Comparison of ENCODE assay signal across 26 cellular contexts in genomic region chr13:24700539-24700938, GRCh38. TPM values are rescaled to one million over a fixed set of nuclear protein-coding genes. Genes with fewer than 3 reads are reported as not detected.
DNase-seq lines count a peak whose midpoint lies in the region; ATAC-seq lines count a peak whose summit lies in the region.
"Had no signal": no experiment of that assay in that cellular context is flagged by ENCODE, and none has a peak within 500 bp of the region (broad histone marks: within the 10 kb centered on the region; RNA-seq: fewer than 3 reads in every experiment).

No MANE protein-coding gene starts in this region.

- no peak overlapping the region for H3K4me3 Mint-ChIP-seq in activated CD4-positive, alpha-beta memory T cell treated with anti-CD3 and anti-CD28 coated beads for 36 hours
- no peak overlapping the region for H3K4me3 Mint-ChIP-seq in activated CD4-positive, alpha-beta memory T cell treated with anti-CD3 and anti-CD28 coated beads, Interleukin-2, amount 10 ng/mL, durations not matched to agents 7 days and 5 days
- no peak overlapping the region for H3K4me3 Mint-ChIP-seq in activated naive CD4-positive, alpha-beta T cell treated with anti-CD3 and anti-CD28 coated beads, Interleukin-2, amount 10 ng/mL, durations not matched to agents 7 days and 5 days
- H3K4me3 Mint-ChIP-seq in activated T-helper 17 cell treated with anti-CD3 and anti-CD28 coated beads, Interleukin-2, amount 50 U/mL, for 72 hours, result no peak overlapping the region
- H3K4me3 Mint-ChIP-seq in naive thymus-derived CD4-positive, alpha-beta T cell, result no peak overlapping the region
- H3K4me3 Mint-ChIP-seq: CD4-positive, CD25-positive, alpha-beta regulatory T cell; CD8-positive, alpha-beta memory T cell; HFFc6 had no signal

- peak; percentile 41 to 89 for ATAC-seq in activated naive CD4-positive, alpha-beta T cell treated with anti-CD3 and anti-CD28 coated beads, Interleukin-2, amount 50 U/mL, for 72 hours
- ATAC-seq in activated T-helper 17 cell treated with anti-CD3 and anti-CD28 coated beads, Interleukin-2, amount 50 U/mL, for 72 hours (replicated peaks), result peak; percentile 90
- no peak for ATAC-seq in naive thymus-derived CD4-positive, alpha-beta T cell
- ATAC-seq: GM12878, HCT116 had no signal

- peaks cover 28% of the 10 kb centered on the region for H3K27me3 Mint-ChIP-seq in activated CD4-positive, alpha-beta memory T cell treated with anti-CD3 and anti-CD28 coated beads for 36 hours
- peaks cover 34% of the 10 kb centered on the region for H3K27me3 Mint-ChIP-seq in activated CD4-positive, alpha-beta memory T cell treated with anti-CD3 and anti-CD28 coated beads, Interleukin-2, amount 10 ng/mL, durations not matched to agents 7 days and 5 days
- H3K27me3 Mint-ChIP-seq in activated naive CD4-positive, alpha-beta T cell treated with anti-CD3 and anti-CD28 coated beads, Interleukin-2, amount 10 ng/mL, durations not matched to agents 7 days and 5 days, result peaks cover 53% of the 10 kb centered on the region
- peaks cover 26% of the 10 kb centered on the region for H3K27me3 Mint-ChIP-seq in activated T-helper 17 cell treated with anti-CD3 and anti-CD28 coated beads, Interleukin-2, amount 50 U/mL, for 72 hours
- H3K27me3 Mint-ChIP-seq in naive thymus-derived CD4-positive, alpha-beta T cell, result peaks cover 8 to 53% (median 20%) of the 10 kb centered on the region in 5 donors

- POLR2A ChIA-PET in activated CD4-positive, alpha-beta memory T cell treated with anti-CD3 and anti-CD28 coated beads for 36 hours (lab: Charles Lee), result interaction anchor here (0.6 kb wide), 1 partner anchor 9 kb away, joined by 3 read pairs; no protein-coding TSS in a partner anchor
- POLR2A ChIA-PET in activated CD4-positive, alpha-beta memory T cell treated with anti-CD3 and anti-CD28 coated beads, Interleukin-2, amount 10 ng/mL, durations not matched to agents 7 days and 5 days (lab: Charles Lee), result no interaction called here
- POLR2A ChIA-PET in naive thymus-derived CD4-positive, alpha-beta T cell (lab: Charles Lee), result no interaction called here

- H3K27ac Mint-ChIP-seq in activated CD4-positive, alpha-beta memory T cell treated with anti-CD3 and anti-CD28 coated beads for 36 hours, result no peak overlapping the region
- no peak overlapping the region for H3K27ac Mint-ChIP-seq in activated CD4-positive, alpha-beta memory T cell treated with anti-CD3 and anti-CD28 coated beads, Interleukin-2, amount 10 ng/mL, durations not matched to agents 7 days and 5 days
- H3K27ac Mint-ChIP-seq in activated naive CD4-positive, alpha-beta T cell treated with anti-CD3 and anti-CD28 coated beads, Interleukin-2, amount 50 U/mL, for 72 hours, result no peak overlapping the region
- no peak overlapping the region for H3K27ac Mint-ChIP-seq in activated naive CD4-positive, alpha-beta T cell treated with anti-CD3 and anti-CD28 coated beads, Interleukin-2, amount 10 ng/mL, durations not matched to agents 7 days and 5 days
- H3K27ac Mint-ChIP-seq in activated T-helper 17 cell treated with anti-CD3 and anti-CD28 coated beads, Interleukin-2, amount 50 U/mL, for 72 hours, result no peak overlapping the region
- H3K27ac Mint-ChIP-seq in naive thymus-derived CD4-positive, alpha-beta T cell, result no peak overlapping the region
- H3K27ac Mint-ChIP-seq: CD4-positive, CD25-positive, alpha-beta regulatory T cell; HFFc6 had no signal

- no peak overlapping the region for H3K4me3 ChIP-seq in naive thymus-derived CD4-positive, alpha-beta T cell (ENCODE audit: low read length)
- H3K4me3 ChIP-seq: GM12878 had no signal

- H3K36me3 ChIP-seq in naive thymus-derived CD4-positive, alpha-beta T cell (ENCODE audit: control insufficient read depth in 2 of 3, insufficient read depth in 3 of 3, low read length in 3 of 3), result no peaks in the 10 kb centered on the region
- H3K36me3 ChIP-seq: BE2C had no signal

- no peaks in the 10 kb centered on the region for H3K9me3 ChIP-seq in naive thymus-derived CD4-positive, alpha-beta T cell (ENCODE audit: control insufficient read depth in 2 of 3, low read length in 3 of 3)
- H3K9me3 ChIP-seq: BE2C had no signal

- CTCF ChIA-PET in activated CD4-positive, alpha-beta memory T cell treated with anti-CD3 and anti-CD28 coated beads for 36 hours (lab: Charles Lee), result no interaction called here
- CTCF ChIA-PET in activated CD4-positive, alpha-beta memory T cell treated with anti-CD3 and anti-CD28 coated beads, Interleukin-2, amount 10 ng/mL, durations not matched to agents 7 days and 5 days (lab: Charles Lee), result no interaction called here
- CTCF ChIA-PET in activated naive CD4-positive, alpha-beta T cell treated with anti-CD3 and anti-CD28 coated beads, Interleukin-2, amount 10 ng/mL, durations not matched to agents 7 days and 5 days (lab: Charles Lee), result no interaction called here
- CTCF ChIA-PET in naive thymus-derived CD4-positive, alpha-beta T cell (lab: Charles Lee), result no interaction called here

- peaks cover 12% of the 10 kb centered on the region for H3K4me1 Mint-ChIP-seq in activated CD4-positive, alpha-beta memory T cell treated with anti-CD3 and anti-CD28 coated beads for 36 hours (ENCODE audit: low read depth)
- peaks cover 15% of the 10 kb centered on the region for H3K4me1 Mint-ChIP-seq in activated CD4-positive, alpha-beta memory T cell treated with anti-CD3 and anti-CD28 coated beads, Interleukin-2, amount 10 ng/mL, durations not matched to agents 7 days and 5 days
- H3K4me1 Mint-ChIP-seq in activated naive CD4-positive, alpha-beta T cell treated with anti-CD3 and anti-CD28 coated beads, Interleukin-2, amount 10 ng/mL, durations not matched to agents 7 days and 5 days, result no peaks in the 10 kb centered on the region
- peaks cover 6% of the 10 kb centered on the region for H3K4me1 Mint-ChIP-seq in activated T-helper 17 cell treated with anti-CD3 and anti-CD28 coated beads, Interleukin-2, amount 50 U/mL, for 72 hours
- peaks cover 0 to 2% (median 0%) of the 10 kb centered on the region in 7 donors for H3K4me1 Mint-ChIP-seq in naive thymus-derived CD4-positive, alpha-beta T cell
- H3K4me1 Mint-ChIP-seq: CD4-positive, CD25-positive, alpha-beta regulatory T cell; CD8-positive, alpha-beta memory T cell had no signal

- no peaks in the 10 kb centered on the region for H3K27me3 ChIP-seq in naive thymus-derived CD4-positive, alpha-beta T cell (ENCODE audit: control insufficient read depth in 2 of 2, insufficient read depth in 2 of 2, low read length in 2 of 2)
- H3K27me3 ChIP-seq: BE2C had no signal

- intact Hi-C loops in activated CD4-positive, alpha-beta memory T cell treated with anti-CD3 and anti-CD28 coated beads for 36 hours (cut with micrococcal nuclease), result loop anchor here (1.0 to 5.0 kb wide), 2 partner anchors 9 to 582 kb away; no protein-coding TSS in a partner anchor
- intact Hi-C loops in posterior vena cava (cut with DNase I), result no loop called here
- intact Hi-C loops in naive thymus-derived CD4-positive, alpha-beta T cell (cut with micrococcal nuclease), result no loop called here

- no peaks in the 10 kb centered on the region for H3K9me3 Mint-ChIP-seq in activated CD4-positive, alpha-beta memory T cell treated with anti-CD3 and anti-CD28 coated beads for 36 hours
- no peaks in the 10 kb centered on the region for H3K9me3 Mint-ChIP-seq in activated CD4-positive, alpha-beta memory T cell treated with anti-CD3 and anti-CD28 coated beads, Interleukin-2, amount 10 ng/mL, durations not matched to agents 7 days and 5 days
- H3K9me3 Mint-ChIP-seq in activated naive CD4-positive, alpha-beta T cell treated with anti-CD3 and anti-CD28 coated beads, Interleukin-2, amount 50 U/mL, for 72 hours, result no peaks in the 10 kb centered on the region
- H3K9me3 Mint-ChIP-seq in activated naive CD4-positive, alpha-beta T cell treated with anti-CD3 and anti-CD28 coated beads, Interleukin-2, amount 10 ng/mL, durations not matched to agents 7 days and 5 days, result no peaks in the 10 kb centered on the region
- no peaks in the 10 kb centered on the region for H3K9me3 Mint-ChIP-seq in activated T-helper 17 cell treated with anti-CD3 and anti-CD28 coated beads, Interleukin-2, amount 50 U/mL, for 72 hours
- H3K9me3 Mint-ChIP-seq in naive thymus-derived CD4-positive, alpha-beta T cell, result no peaks in the 10 kb centered on the region
- H3K9me3 Mint-ChIP-seq: CD8-positive, alpha-beta memory T cell; HFFc6 had no signal

- H3K36me3 Mint-ChIP-seq in activated CD4-positive, alpha-beta memory T cell treated with anti-CD3 and anti-CD28 coated beads for 36 hours, result no peaks in the 10 kb centered on the region
- H3K36me3 Mint-ChIP-seq in activated CD4-positive, alpha-beta memory T cell treated with anti-CD3 and anti-CD28 coated beads, Interleukin-2, amount 10 ng/mL, durations not matched to agents 7 days and 5 days (ENCODE audit: low read depth), result no peaks in the 10 kb centered on the region
- H3K36me3 Mint-ChIP-seq in activated naive CD4-positive, alpha-beta T cell treated with anti-CD3 and anti-CD28 coated beads, Interleukin-2, amount 50 U/mL, for 72 hours, result no peaks in the 10 kb centered on the region
- H3K36me3 Mint-ChIP-seq in activated naive CD4-positive, alpha-beta T cell treated with anti-CD3 and anti-CD28 coated beads, Interleukin-2, amount 10 ng/mL, durations not matched to agents 7 days and 5 days, result no peaks in the 10 kb centered on the region
- no peaks in the 10 kb centered on the region for H3K36me3 Mint-ChIP-seq in activated T-helper 17 cell treated with anti-CD3 and anti-CD28 coated beads, Interleukin-2, amount 50 U/mL, for 72 hours (ENCODE audit: low read depth)
- H3K36me3 Mint-ChIP-seq in naive thymus-derived CD4-positive, alpha-beta T cell, result no peaks in the 10 kb centered on the region
- H3K36me3 Mint-ChIP-seq: CD4-positive, CD25-positive, alpha-beta regulatory T cell; CD8-positive, alpha-beta memory T cell had no signal

- no peak overlapping the region for H3K27ac ChIP-seq in naive thymus-derived CD4-positive, alpha-beta T cell (ENCODE audit: low read depth, low read length)
- H3K27ac ChIP-seq: HL-60 had no signal

- DNase-seq in activated CD4-positive, alpha-beta memory T cell treated with anti-CD3 and anti-CD28 coated beads for 36 hours, result peak; percentile 40
- no peak for DNase-seq in activated CD4-positive, alpha-beta memory T cell treated with anti-CD3 and anti-CD28 coated beads, Interleukin-2, amount 10 ng/mL, durations not matched to agents 7 days and 5 days
- no peak for DNase-seq in activated naive CD4-positive, alpha-beta T cell treated with anti-CD3 and anti-CD28 coated beads, Interleukin-2, amount 50 U/mL, for 72 hours (ENCODE audit: low spot score in 2 of 2)
- no peak for DNase-seq in activated naive CD4-positive, alpha-beta T cell treated with anti-CD3 and anti-CD28 coated beads, Interleukin-2, amount 10 ng/mL, durations not matched to agents 7 days and 5 days
- peak; percentile 62 for DNase-seq in posterior vena cava (ENCODE audit: low spot score)
- no peak for DNase-seq in stimulated activated naive CD4-positive, alpha-beta T cell treated with Interleukin-2 at 50 U/mL for 16 hours (lab: John Stamatoyannopoulos, UW)
- no peak for DNase-seq in naive thymus-derived CD4-positive, alpha-beta T cell
- DNase-seq: ACHN; BE2C; C1 segment of cervical spinal cord; CD4-positive, CD25-positive, alpha-beta regulatory T cell; CD8-positive, alpha-beta memory T cell; COR-L47; DMS 273 treated with DMSO at 0.1 percent for 48 hours; DMS53; DND-41; EL; GOT3; H7; HFFc6 had no signal

- no peaks in the 10 kb centered on the region for H3K4me1 ChIP-seq in naive thymus-derived CD4-positive, alpha-beta T cell (ENCODE audit: control insufficient read depth in 2 of 2, insufficient read depth in 2 of 2, low read length in 2 of 2)
- H3K4me1 ChIP-seq: BE2C had no signal

RNA-seq across cellular contexts. Expression of gene ATP12A, which starts 20.3 kb away (rescaled TPM):
- total RNA-seq in activated CD4-positive, alpha-beta memory T cell treated with anti-CD3 and anti-CD28 coated beads for 36 hours, result under 1 TPM; 0.07 to 0.10 TPM
- total RNA-seq in activated CD4-positive, alpha-beta memory T cell treated with anti-CD3 and anti-CD28 coated beads, Interleukin-2, amount 10 ng/mL, durations not matched to agents 7 days and 5 days, result 1 to 10 TPM; 1.1 TPM
- under 1 TPM in 1 of 2 donors, not detected in 1; 0.12 TPM for total RNA-seq in activated naive CD4-positive, alpha-beta T cell treated with anti-CD3 and anti-CD28 coated beads, Interleukin-2, amount 50 U/mL, for 72 hours
- total RNA-seq in activated T-helper 17 cell treated with anti-CD3 and anti-CD28 coated beads, Interleukin-2, amount 50 U/mL, for 72 hours, result 1 to 10 TPM in 1 of 2 donors, under 1 TPM in 1; 0.13 to 1.5 TPM
- not detected for total RNA-seq in posterior vena cava
- under 1 TPM in 1 of 5 experiments, not detected in 4; 0.39 TPM for total RNA-seq in naive thymus-derived CD4-positive, alpha-beta T cell
- not detected for polyA plus RNA-seq in naive thymus-derived CD4-positive, alpha-beta T cell
- total RNA-seq: G401, HFFc6, HT1080 had no signal
- polyA plus RNA-seq: CD8-positive, alpha-beta memory T cell had no signal

Comparison
In these comparisons a context has a peak if more than half of its experiments do, and no peak if none do; other contexts are left out.
1. DNase-seq: peak in activated CD4-positive, alpha-beta memory T cell treated with anti-CD3 and anti-CD28 coated beads for 36 hours (single experiment) and posterior vena cava (single experiment); none in activated CD4-positive, alpha-beta memory T cell treated with anti-CD3 and anti-CD28 coated beads, Interleukin-2, amount 10 ng/mL, durations not matched to agents 7 days and 5 days (single experiment), activated naive CD4-positive, alpha-beta T cell treated with anti-CD3 and anti-CD28 coated beads, Interleukin-2, amount 50 U/mL, for 72 hours (0 of 2), activated naive CD4-positive, alpha-beta T cell treated with anti-CD3 and anti-CD28 coated beads, Interleukin-2, amount 10 ng/mL, durations not matched to agents 7 days and 5 days (single experiment), stimulated activated naive CD4-positive, alpha-beta T cell treated with Interleukin-2 at 50 U/mL for 16 hours (single experiment) and naive thymus-derived CD4-positive, alpha-beta T cell (0 of 9).